3 cellular contexts compared by ENCODE assay signal in the genomic region with DNA sequence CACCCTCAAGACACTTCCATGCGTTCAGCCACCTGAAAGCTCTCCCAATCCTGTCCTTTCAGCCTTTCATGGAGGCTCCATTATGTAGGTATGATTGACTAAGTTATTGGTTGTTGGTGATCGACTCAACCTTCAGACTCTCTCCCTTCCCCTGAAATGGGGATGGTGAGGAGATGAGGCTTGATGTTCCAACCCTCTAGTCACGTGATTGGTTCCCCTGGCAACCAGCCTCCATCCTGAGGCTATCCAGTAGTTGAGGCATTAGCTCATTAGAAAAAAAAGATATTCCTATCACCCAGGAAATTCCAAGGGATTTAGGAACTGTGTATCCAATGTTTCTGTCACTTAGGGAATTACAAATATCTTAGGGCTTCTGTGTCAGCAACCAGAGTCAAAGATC.
TF ChIP-seq lines count a peak whose summit lies in the region.

No MANE protein-coding gene starts in this region.

TF ChIP-seq in HepG2, 621 proteins besides CTCF, POLR2A, EP300 and RAD21:
- TF ChIP-seq ZNF205 (CRISPR knock-in tag; IDR thresholded peaks at IDR 0.05) = no peak
- no peak for TF ChIP-seq REPIN1 (CRISPR knock-in tag; IDR thresholded peaks at IDR 0.05; ENCODE audit: borderline replicate concordance, low read depth)
- TF ChIP-seq FOSL1 (CRISPR knock-in tag; IDR thresholded peaks at IDR 0.05; ENCODE audit: borderline replicate concordance) = no peak
- TF ChIP-seq RAD51 (IDR thresholded peaks at IDR 0.05; ENCODE audit: borderline replicate concordance) = peak; percentile 76
- TF ChIP-seq ZNF792 (CRISPR knock-in tag; IDR thresholded peaks at IDR 0.05) = no peak
- no peak for TF ChIP-seq REL (CRISPR knock-in tag; conservative IDR thresholded peaks at IDR 0.05)
- TF ChIP-seq TEAD2 (CRISPR knock-in tag; IDR thresholded peaks at IDR 0.05) = no peak
- TF ChIP-seq NFKBIZ (CRISPR knock-in tag; IDR thresholded peaks at IDR 0.05) = no peak
- TF ChIP-seq, protein P1, sequence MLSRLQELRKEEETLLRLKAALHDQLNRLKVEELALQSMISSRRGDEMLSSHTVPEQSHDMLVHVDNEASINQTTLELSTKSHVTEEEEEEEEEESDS (CRISPR knock-in tag; IDR thresholded peaks at IDR 0.05; ENCODE audit: borderline replicate concordance) = no peak
- TF ChIP-seq NFIC (IDR thresholded peaks at IDR 0.05; ENCODE audit: low read length) = no peak
- no peak for TF ChIP-seq ZNF335 (CRISPR knock-in tag; IDR thresholded peaks at IDR 0.05)
- TF ChIP-seq, protein P2, sequence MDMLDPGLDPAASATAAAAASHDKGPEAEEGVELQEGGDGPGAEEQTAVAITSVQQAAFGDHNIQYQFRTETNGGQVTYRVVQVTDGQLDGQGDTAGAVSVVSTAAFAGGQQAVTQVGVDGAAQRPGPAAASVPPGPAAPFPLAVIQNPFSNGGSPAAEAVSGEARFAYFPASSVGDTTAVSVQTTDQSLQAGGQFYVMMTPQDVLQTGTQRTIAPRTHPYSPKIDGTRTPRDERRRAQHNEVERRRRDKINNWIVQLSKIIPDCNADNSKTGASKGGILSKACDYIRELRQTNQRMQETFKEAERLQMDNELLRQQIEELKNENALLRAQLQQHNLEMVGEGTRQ (IDR thresholded peaks at IDR 0.05; ENCODE audit: low read depth, low read length) = peak; percentile 29; the same call in 1 of the 2 replicates
- TF ChIP-seq, protein P2 (CRISPR knock-in tag; IDR thresholded peaks at IDR 0.05; ENCODE audit: borderline replicate concordance) = no peak
- no peak for TF ChIP-seq HDAC2 (CRISPR knock-in tag; IDR thresholded peaks at IDR 0.05)
- TF ChIP-seq SCMH1 (CRISPR knock-in tag; IDR thresholded peaks at IDR 0.05; ENCODE audit: borderline replicate concordance) = no peak
- TF ChIP-seq ZNF670 (CRISPR knock-in tag; IDR thresholded peaks at IDR 0.05; ENCODE audit: borderline replicate concordance) = no peak
- no peak for TF ChIP-seq DR1 (CRISPR knock-in tag; IDR thresholded peaks at IDR 0.05)
- TF ChIP-seq ZNF556 (CRISPR knock-in tag; IDR thresholded peaks at IDR 0.05; ENCODE audit: borderline replicate concordance) = no peak

TF ChIP-seq in K562, 482 proteins besides CTCF, POLR2A, EP300 and RAD21:
- TF ChIP-seq ZNF311 (CRISPR knock-in tag; IDR thresholded peaks at IDR 0.05) = no peak
- TF ChIP-seq, protein P3, sequence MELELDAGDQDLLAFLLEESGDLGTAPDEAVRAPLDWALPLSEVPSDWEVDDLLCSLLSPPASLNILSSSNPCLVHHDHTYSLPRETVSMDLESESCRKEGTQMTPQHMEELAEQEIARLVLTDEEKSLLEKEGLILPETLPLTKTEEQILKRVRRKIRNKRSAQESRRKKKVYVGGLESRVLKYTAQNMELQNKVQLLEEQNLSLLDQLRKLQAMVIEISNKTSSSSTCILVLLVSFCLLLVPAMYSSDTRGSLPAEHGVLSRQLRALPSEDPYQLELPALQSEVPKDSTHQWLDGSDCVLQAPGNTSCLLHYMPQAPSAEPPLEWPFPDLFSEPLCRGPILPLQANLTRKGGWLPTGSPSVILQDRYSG (tag; conservative IDR thresholded peaks at IDR 0.05; ENCODE audit: low read depth) = no peak
- no peak for TF ChIP-seq RBM14 (IDR thresholded peaks at IDR 0.05; ENCODE audit: borderline replicate concordance, insufficient read depth, low read depth, low read length)
- no peak for TF ChIP-seq COPS2 (conservative IDR thresholded peaks at IDR 0.05)
- TF ChIP-seq, protein P2 (CRISPR knock-in tag; IDR thresholded peaks at IDR 0.05) = 0 out of 2 replicates have a peak, but pooled peaks have one; percentile 13
- TF ChIP-seq RFX1 (IDR thresholded peaks at IDR 0.05) = peak; percentile 20; the same call in 1 of the 2 replicates
- TF ChIP-seq, protein P4, sequence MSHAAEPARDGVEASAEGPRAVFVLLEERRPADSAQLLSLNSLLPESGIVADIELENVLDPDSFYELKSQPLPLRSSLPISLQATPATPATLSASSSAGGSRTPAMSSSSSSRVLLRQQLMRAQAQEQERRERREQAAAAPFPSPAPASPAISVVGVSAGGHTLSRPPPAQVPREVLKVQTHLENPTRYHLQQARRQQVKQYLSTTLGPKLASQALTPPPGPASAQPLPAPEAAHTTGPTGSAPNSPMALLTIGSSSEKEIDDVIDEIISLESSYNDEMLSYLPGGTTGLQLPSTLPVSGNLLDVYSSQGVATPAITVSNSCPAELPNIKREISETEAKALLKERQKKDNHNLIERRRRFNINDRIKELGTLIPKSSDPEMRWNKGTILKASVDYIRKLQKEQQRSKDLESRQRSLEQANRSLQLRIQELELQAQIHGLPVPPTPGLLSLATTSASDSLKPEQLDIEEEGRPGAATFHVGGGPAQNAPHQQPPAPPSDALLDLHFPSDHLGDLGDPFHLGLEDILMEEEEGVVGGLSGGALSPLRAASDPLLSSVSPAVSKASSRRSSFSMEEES (CRISPR knock-in tag; IDR thresholded peaks at IDR 0.05) = peak; percentile 88

TF ChIP-seq in GM23338, 12 proteins besides CTCF, POLR2A, EP300 and RAD21:
- TF ChIP-seq POLR2AphosphoS5 (IDR thresholded peaks at IDR 0.05; ENCODE audit: low read depth) (no peak), EZH2phosphoT487 (IDR thresholded peaks at IDR 0.05; ENCODE audit: unreplicated experiment) (no peak), ZNF331 (CRISPR knock-in tag; IDR thresholded peaks at IDR 0.05; ENCODE audit: low read depth) (no peak), STAT1 (IDR thresholded peaks at IDR 0.05; ENCODE audit: unreplicated experiment) (no peak), JUNB (IDR thresholded peaks at IDR 0.05; ENCODE audit: unreplicated experiment) (no peak), NANOG (IDR thresholded peaks at IDR 0.05; ENCODE audit: borderline replicate concordance) (no peak)
- TF ChIP-seq, protein P5, sequence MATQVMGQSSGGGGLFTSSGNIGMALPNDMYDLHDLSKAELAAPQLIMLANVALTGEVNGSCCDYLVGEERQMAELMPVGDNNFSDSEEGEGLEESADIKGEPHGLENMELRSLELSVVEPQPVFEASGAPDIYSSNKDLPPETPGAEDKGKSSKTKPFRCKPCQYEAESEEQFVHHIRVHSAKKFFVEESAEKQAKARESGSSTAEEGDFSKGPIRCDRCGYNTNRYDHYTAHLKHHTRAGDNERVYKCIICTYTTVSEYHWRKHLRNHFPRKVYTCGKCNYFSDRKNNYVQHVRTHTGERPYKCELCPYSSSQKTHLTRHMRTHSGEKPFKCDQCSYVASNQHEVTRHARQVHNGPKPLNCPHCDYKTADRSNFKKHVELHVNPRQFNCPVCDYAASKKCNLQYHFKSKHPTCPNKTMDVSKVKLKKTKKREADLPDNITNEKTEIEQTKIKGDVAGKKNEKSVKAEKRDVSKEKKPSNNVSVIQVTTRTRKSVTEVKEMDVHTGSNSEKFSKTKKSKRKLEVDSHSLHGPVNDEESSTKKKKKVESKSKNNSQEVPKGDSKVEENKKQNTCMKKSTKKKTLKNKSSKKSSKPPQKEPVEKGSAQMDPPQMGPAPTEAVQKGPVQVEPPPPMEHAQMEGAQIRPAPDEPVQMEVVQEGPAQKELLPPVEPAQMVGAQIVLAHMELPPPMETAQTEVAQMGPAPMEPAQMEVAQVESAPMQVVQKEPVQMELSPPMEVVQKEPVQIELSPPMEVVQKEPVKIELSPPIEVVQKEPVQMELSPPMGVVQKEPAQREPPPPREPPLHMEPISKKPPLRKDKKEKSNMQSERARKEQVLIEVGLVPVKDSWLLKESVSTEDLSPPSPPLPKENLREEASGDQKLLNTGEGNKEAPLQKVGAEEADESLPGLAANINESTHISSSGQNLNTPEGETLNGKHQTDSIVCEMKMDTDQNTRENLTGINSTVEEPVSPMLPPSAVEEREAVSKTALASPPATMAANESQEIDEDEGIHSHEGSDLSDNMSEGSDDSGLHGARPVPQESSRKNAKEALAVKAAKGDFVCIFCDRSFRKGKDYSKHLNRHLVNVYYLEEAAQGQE (IDR thresholded peaks at IDR 0.05; ENCODE audit: unreplicated experiment) = no peak
- TF ChIP-seq, protein P6, sequence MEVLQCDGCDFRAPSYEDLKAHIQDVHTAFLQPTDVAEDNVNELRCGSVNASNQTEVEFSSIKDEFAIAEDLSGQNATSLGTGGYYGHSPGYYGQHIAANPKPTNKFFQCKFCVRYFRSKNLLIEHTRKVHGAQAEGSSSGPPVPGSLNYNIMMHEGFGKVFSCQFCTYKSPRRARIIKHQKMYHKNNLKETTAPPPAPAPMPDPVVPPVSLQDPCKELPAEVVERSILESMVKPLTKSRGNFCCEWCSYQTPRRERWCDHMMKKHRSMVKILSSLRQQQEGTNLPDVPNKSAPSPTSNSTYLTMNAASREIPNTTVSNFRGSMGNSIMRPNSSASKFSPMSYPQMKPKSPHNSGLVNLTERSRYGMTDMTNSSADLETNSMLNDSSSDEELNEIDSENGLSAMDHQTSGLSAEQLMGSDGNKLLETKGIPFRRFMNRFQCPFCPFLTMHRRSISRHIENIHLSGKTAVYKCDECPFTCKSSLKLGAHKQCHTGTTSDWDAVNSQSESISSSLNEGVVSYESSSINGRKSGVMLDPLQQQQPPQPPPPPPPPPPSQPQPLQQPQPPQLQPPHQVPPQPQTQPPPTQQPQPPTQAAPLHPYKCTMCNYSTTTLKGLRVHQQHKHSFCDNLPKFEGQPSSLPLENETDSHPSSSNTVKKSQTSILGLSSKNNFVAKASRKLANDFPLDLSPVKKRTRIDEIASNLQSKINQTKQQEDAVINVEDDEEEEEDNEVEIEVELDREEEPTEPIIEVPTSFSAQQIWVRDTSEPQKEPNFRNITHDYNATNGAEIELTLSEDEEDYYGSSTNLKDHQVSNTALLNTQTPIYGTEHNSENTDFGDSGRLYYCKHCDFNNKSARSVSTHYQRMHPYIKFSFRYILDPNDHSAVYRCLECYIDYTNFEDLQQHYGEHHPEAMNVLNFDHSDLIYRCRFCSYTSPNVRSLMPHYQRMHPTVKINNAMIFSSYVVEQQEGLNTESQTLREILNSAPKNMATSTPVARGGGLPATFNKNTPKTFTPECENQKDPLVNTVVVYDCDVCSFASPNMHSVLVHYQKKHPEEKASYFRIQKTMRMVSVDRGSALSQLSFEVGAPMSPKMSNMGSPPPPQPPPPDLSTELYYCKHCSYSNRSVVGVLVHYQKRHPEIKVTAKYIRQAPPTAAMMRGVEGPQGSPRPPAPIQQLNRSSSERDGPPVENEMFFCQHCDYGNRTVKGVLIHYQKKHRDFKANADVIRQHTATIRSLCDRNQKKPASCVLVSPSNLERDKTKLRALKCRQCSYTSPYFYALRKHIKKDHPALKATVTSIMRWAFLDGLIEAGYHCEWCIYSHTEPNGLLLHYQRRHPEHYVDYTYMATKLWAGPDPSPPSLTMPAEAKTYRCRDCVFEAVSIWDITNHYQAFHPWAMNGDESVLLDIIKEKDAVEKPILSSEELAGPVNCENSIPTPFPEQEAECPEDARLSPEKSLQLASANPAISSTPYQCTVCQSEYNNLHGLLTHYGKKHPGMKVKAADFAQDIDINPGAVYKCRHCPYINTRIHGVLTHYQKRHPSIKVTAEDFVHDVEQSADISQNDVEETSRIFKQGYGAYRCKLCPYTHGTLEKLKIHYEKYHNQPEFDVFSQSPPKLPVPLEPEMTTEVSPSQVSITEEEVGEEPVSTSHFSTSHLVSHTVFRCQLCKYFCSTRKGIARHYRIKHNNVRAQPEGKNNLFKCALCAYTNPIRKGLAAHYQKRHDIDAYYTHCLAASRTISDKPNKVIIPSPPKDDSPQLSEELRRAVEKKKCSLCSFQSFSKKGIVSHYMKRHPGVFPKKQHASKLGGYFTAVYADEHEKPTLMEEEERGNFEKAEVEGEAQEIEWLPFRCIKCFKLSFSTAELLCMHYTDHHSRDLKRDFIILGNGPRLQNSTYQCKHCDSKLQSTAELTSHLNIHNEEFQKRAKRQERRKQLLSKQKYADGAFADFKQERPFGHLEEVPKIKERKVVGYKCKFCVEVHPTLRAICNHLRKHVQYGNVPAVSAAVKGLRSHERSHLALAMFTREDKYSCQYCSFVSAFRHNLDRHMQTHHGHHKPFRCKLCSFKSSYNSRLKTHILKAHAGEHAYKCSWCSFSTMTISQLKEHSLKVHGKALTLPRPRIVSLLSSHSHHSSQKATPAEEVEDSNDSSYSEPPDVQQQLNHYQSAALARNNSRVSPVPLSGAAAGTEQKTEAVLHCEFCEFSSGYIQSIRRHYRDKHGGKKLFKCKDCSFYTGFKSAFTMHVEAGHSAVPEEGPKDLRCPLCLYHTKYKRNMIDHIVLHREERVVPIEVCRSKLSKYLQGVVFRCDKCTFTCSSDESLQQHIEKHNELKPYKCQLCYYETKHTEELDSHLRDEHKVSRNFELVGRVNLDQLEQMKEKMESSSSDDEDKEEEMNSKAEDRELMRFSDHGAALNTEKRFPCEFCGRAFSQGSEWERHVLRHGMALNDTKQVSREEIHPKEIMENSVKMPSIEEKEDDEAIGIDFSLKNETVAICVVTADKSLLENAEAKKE (CRISPR knock-in tag; IDR thresholded peaks at IDR 0.05) = no peak
- TF ChIP-seq, protein P7, sequence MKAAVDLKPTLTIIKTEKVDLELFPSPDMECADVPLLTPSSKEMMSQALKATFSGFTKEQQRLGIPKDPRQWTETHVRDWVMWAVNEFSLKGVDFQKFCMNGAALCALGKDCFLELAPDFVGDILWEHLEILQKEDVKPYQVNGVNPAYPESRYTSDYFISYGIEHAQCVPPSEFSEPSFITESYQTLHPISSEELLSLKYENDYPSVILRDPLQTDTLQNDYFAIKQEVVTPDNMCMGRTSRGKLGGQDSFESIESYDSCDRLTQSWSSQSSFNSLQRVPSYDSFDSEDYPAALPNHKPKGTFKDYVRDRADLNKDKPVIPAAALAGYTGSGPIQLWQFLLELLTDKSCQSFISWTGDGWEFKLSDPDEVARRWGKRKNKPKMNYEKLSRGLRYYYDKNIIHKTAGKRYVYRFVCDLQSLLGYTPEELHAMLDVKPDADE (IDR thresholded peaks at IDR 0.05) = no peak
TF ChIP-seq in GM23338: peak in this region for 0.
